ENCODE assay signal across 23 cellular contexts in genomic region chr10:19546224-19546623, GRCh38.
"Had no signal": no experiment of that assay in that cellular context is flagged by ENCODE, and none has a peak within 500 bp of the region (broad histone marks: within the 10 kb centered on the region; RNA-seq: fewer than 3 reads in every experiment).

No MANE protein-coding gene starts in this region.

- H3K4me3 Mint-ChIP-seq: effector memory CD8-positive, alpha-beta T cell; natural killer cell; neural crest cell; stimulated activated effector memory CD8-positive, alpha-beta T cell treated with anti-CD3 and anti-CD28 coated beads, Interleukin-12 subunit alpha, Interleukin-12 subunit beta, amount 100 ng/mL, for 72 hours had no signal

- DNase-seq: cortex of kidney; effector memory CD8-positive, alpha-beta T cell; erythroblast; esophagus squamous epithelium; foreskin fibroblast; heart left ventricle; hippocampal formation; left ventricle myocardium superior; lower lobe of right lung; natural killer cell; pancreas; stimulated activated CD4-positive, alpha-beta T cell treated with anti-CD3 and anti-CD28 coated beads, Interleukin-2, amount 100 ng/mL, for 24 hours; stimulated activated CD4-positive, alpha-beta T cell treated with anti-CD3 and anti-CD28 coated beads, Interleukin-4, amount 100 ng/mL, for 24 hours; stimulated activated naive CD4-positive, alpha-beta T cell treated with Interleukin-2 at 50 U/mL for 16 hours; stomach; thyroid gland; trophoblast cell had no signal

- H3K27ac ChIP-seq: esophagus squamous epithelium, gastroesophageal sphincter, heart left ventricle, lower lobe of right lung, neutrophil, pancreas, stomach, thyroid gland, vagina had no signal

- H3K27ac Mint-ChIP-seq: effector memory CD8-positive, alpha-beta T cell; natural killer cell; stimulated activated effector memory CD8-positive, alpha-beta T cell treated with anti-CD3 and anti-CD28 coated beads, Interleukin-12 subunit alpha, Interleukin-12 subunit beta, amount 100 ng/mL, for 72 hours had no signal

- H3K4me1 Mint-ChIP-seq: natural killer cell; neural crest cell; stimulated activated effector memory CD8-positive, alpha-beta T cell treated with anti-CD3 and anti-CD28 coated beads, Interleukin-12 subunit alpha, Interleukin-12 subunit beta, amount 100 ng/mL, for 72 hours had no signal

- H3K9me3 ChIP-seq: esophagus squamous epithelium, gastroesophageal sphincter, neutrophil, pancreas, stomach, thyroid gland, vagina had no signal

- H3K27me3 ChIP-seq: esophagus squamous epithelium, gastroesophageal sphincter, heart left ventricle, neutrophil, pancreas, stomach, thyroid gland, vagina had no signal

- H3K4me1 ChIP-seq: esophagus squamous epithelium, gastroesophageal sphincter, heart left ventricle, lower lobe of right lung, pancreas, stomach, thyroid gland had no signal

- H3K4me3 ChIP-seq: esophagus squamous epithelium, gastroesophageal sphincter, heart left ventricle, lower lobe of right lung, pancreas, stomach, thyroid gland, vagina had no signal

- ATAC-seq: effector memory CD8-positive, alpha-beta T cell; gastroesophageal sphincter; heart left ventricle; left ventricle myocardium superior; lower lobe of right lung; natural killer cell; pancreas; sciatic nerve; stimulated activated effector memory CD8-positive, alpha-beta T cell treated with anti-CD3 and anti-CD28 coated beads, Interleukin-12 subunit alpha, Interleukin-12 subunit beta, amount 100 ng/mL, for 72 hours had no signal

- H3K36me3 Mint-ChIP-seq: natural killer cell; stimulated activated effector memory CD8-positive, alpha-beta T cell treated with anti-CD3 and anti-CD28 coated beads, Interleukin-12 subunit alpha, Interleukin-12 subunit beta, amount 100 ng/mL, for 72 hours had no signal

- H3K36me3 ChIP-seq: esophagus squamous epithelium, gastroesophageal sphincter, heart left ventricle, lower lobe of right lung, neutrophil, pancreas, stomach, thyroid gland, vagina had no signal

- H3K27me3 Mint-ChIP-seq: effector memory CD8-positive, alpha-beta T cell had no signal
